9 cellular contexts compared by ENCODE assay signal in genomic region chr11:96113100-96113710, GRCh38.
DNase-seq lines count a peak whose midpoint lies in the region; ATAC-seq and TF ChIP-seq lines count a peak whose summit lies in the region.
"Had no signal": no experiment of that assay in that cellular context is flagged by ENCODE, and none has a peak within 500 bp of the region (broad histone marks: within the 10 kb centered on the region; RNA-seq: fewer than 3 reads in every experiment).

No MANE protein-coding gene starts in this region.

- H3K4me3 Mint-ChIP-seq in T-helper 2 cell treated with Interferon-gamma antibody and Interleukin-4, amounts not matched to agents 5 μg/mL and 100 μg/mL, for 36 hours: peak overlapping the region; percentile 60
- no peak overlapping the region for H3K4me3 Mint-ChIP-seq in MCF 10A (ENCODE audit: unreplicated experiment)

- H3K27ac Mint-ChIP-seq in T-helper 2 cell treated with Interferon-gamma antibody and Interleukin-4, amounts not matched to agents 5 μg/mL and 100 μg/mL, for 36 hours: peak overlapping the region; percentile 58
- peak overlapping the region; percentile 54 for H3K27ac Mint-ChIP-seq in MCF 10A (ENCODE audit: low read depth, unreplicated experiment)

- H3K36me3 Mint-ChIP-seq in T-helper 2 cell treated with Interferon-gamma antibody and Interleukin-4, amounts not matched to agents 5 μg/mL and 100 μg/mL, for 36 hours (ENCODE audit: low read depth): peaks cover 4% of the 10 kb centered on the region
- H3K36me3 Mint-ChIP-seq in MCF 10A (ENCODE audit: insufficient read depth, unreplicated experiment): no peaks in the 10 kb centered on the region

- TF ChIP-seq POLR2A in thyroid gland (IDR thresholded peaks at IDR 0.05): no peak

- H3K9me3 Mint-ChIP-seq in T-helper 2 cell treated with Interferon-gamma antibody and Interleukin-4, amounts not matched to agents 5 μg/mL and 100 μg/mL, for 36 hours: no peaks in the 10 kb centered on the region
- H3K9me3 Mint-ChIP-seq in MCF 10A (ENCODE audit: unreplicated experiment): no peaks in the 10 kb centered on the region

- intact Hi-C loops in MCF 10A (cut with micrococcal nuclease) (no loop called here), thyroid gland (cut with DNase I) (no loop called here)

- POLR2A ChIA-PET in MCF 10A (lab: Yijun Ruan, JAX): interaction anchor here (0.8 to 0.9 kb wide), 2 partner anchors 21 to 229 kb away, joined by 3 to 4 read pairs; partner anchors contain the start of gene MAML2

- CTCF ChIA-PET in MCF 10A (lab: Yijun Ruan, JAX): interaction anchor here (0.6 to 3.3 kb wide), 6 partner anchors 9 to 1328 kb away, joined by 3 to 17 read pairs (median 4); partner anchors contain the start of gene MAML2

- H3K4me3 ChIP-seq in thyroid gland (replicated peaks in 1 of 3): no peak overlapping the region

- peak overlapping the region; percentile 9 to 78 (median 27) for H3K27ac ChIP-seq in thyroid gland

- no peaks in the 10 kb centered on the region for H3K36me3 ChIP-seq in thyroid gland

- H3K4me1 ChIP-seq in thyroid gland: peaks cover 25 to 29% of the 10 kb centered on the region in 2 donors

- WGBS in thyroid gland, 2 donors: 54 to 57% methylated on average over 4 of the region's 4 CpGs

- no peak for TF ChIP-seq CTCF in MCF 10A (IDR thresholded peaks at IDR 0.05; ENCODE audit: unreplicated experiment)
- TF ChIP-seq CTCF in thyroid gland (IDR thresholded peaks at IDR 0.05): no peak

- H3K9me3 ChIP-seq in thyroid gland: no peaks in the 10 kb centered on the region

- no peak for DNase-seq in T-helper 2 cell treated with Interferon-gamma antibody and Interleukin-4, amounts not matched to agents 5 μg/mL and 100 μg/mL, for 36 hours (ENCODE audit: low spot score)
- DNase-seq in T-helper 2 cell (no peak), MCF 10A (ENCODE audit: unreplicated experiment) (no peak), iris pigment epithelial cell (ENCODE audit: low read depth) (peak; percentile 70), thyroid gland (no peak), NCI-H187 (lab: John Stamatoyannopoulos, UW) (no peak)
- DNase-seq in activated effector memory CD4-positive, alpha-beta T cell treated with Interleukin-2 at 50 U/mL for 16 hours: no peak
- DNase-seq: KG1 had no signal

- no peaks in the 10 kb centered on the region for H3K27me3 ChIP-seq in thyroid gland

- BruUV-seq in MCF 10A (replicated peaks; lab: Mats Ljungman, UMichigan): no TSS peak

- H3K27me3 Mint-ChIP-seq in T-helper 2 cell treated with Interferon-gamma antibody and Interleukin-4, amounts not matched to agents 5 μg/mL and 100 μg/mL, for 36 hours (ENCODE audit: low read depth): no peaks in the 10 kb centered on the region
- no peaks in the 10 kb centered on the region for H3K27me3 Mint-ChIP-seq in MCF 10A (ENCODE audit: insufficient read depth, unreplicated experiment)

- H3K4me1 Mint-ChIP-seq in T-helper 2 cell treated with Interferon-gamma antibody and Interleukin-4, amounts not matched to agents 5 μg/mL and 100 μg/mL, for 36 hours (ENCODE audit: low read depth): peaks cover 18% of the 10 kb centered on the region
- peaks cover 22% of the 10 kb centered on the region for H3K4me1 Mint-ChIP-seq in MCF 10A (ENCODE audit: insufficient read depth, unreplicated experiment)

- ATAC-seq in HG03159 (IDR thresholded peaks at IDR 0.05; ENCODE audit: unreplicated experiment): no peak
